Comparison of ENCODE assay signal across 18 cellular contexts in genomic region chr2:230664844-230665243, GRCh38. TPM values are rescaled to one million over a fixed set of nuclear protein-coding genes. Genes with fewer than 3 reads are reported as not detected.
A peak's percentile ranks its signal among the peaks of the same experiment; 100 is the strongest.
DNase-seq lines count a peak whose midpoint lies in the region; ATAC-seq, FAIRE-seq and TF ChIP-seq lines count a peak whose summit lies in the region.
"Had no signal": no experiment of that assay in that cellular context is flagged by ENCODE, and none has a peak within 500 bp of the region (broad histone marks: within the 10 kb centered on the region; RNA-seq: fewer than 3 reads in every experiment).

No MANE protein-coding gene starts in this region.

- H3K9me3 Mint-ChIP-seq in CD14-positive monocyte, result peaks cover 0 to 2% (median 0%) of the 10 kb centered on the region in 7 donors
- no peaks in the 10 kb centered on the region for H3K9me3 Mint-ChIP-seq in CD8-positive, alpha-beta memory T cell
- no peaks in the 10 kb centered on the region for H3K9me3 Mint-ChIP-seq in activated CD4-positive, alpha-beta memory T cell treated with anti-CD3 and anti-CD28 coated beads, Interleukin-2, amount 10 ng/mL, durations not matched to agents 7 days and 5 days
- H3K9me3 Mint-ChIP-seq: type B pancreatic cell had no signal

- no peak overlapping the region for H3K4me3 ChIP-seq in CD8-positive, alpha-beta memory T cell (ENCODE audit: low read length)
- H3K4me3 ChIP-seq in kidney (ENCODE audit: low read length in 2 of 2) (no peak overlapping the region), mammary epithelial cell (replicated peaks in 1 of 3; ENCODE audit: insufficient read depth in 1 of 3, low read depth in 2 of 3, low read length in 3 of 3) (no peak overlapping the region)
- H3K4me3 ChIP-seq: dorsolateral prefrontal cortex, prostate gland, smooth muscle cell had no signal

- no peaks in the 10 kb centered on the region for H3K36me3 ChIP-seq in CD8-positive, alpha-beta memory T cell (ENCODE audit: insufficient read depth, low read length)
- H3K36me3 ChIP-seq in kidney (ENCODE audit: control insufficient read depth in 1 of 2, insufficient read depth in 2 of 2, low read length in 2 of 2) (no peaks in the 10 kb centered on the region), mammary epithelial cell (ENCODE audit: insufficient read depth, low read length) (no peaks in the 10 kb centered on the region)
- H3K36me3 ChIP-seq: prostate gland had no signal

- no peaks in the 10 kb centered on the region for H4K20me1 ChIP-seq in mammary epithelial cell (ENCODE audit: insufficient read depth, low read length)

- intact Hi-C loops in CD14-positive monocyte (cut with micrococcal nuclease), result loop anchor here (5.0 to 10.0 kb wide), 4 partner anchors 47 to 250 kb away; partner anchors contain the start of genes CAB39 (in 2 of the 2) and SP100 (in 1 of the 2)
- intact Hi-C loops in kidney (cut with DNase I), result no loop called here
- intact Hi-C loops in mammary epithelial cell (cut with micrococcal nuclease), result loop anchor here (5.0 kb wide), 1 partner anchor 38 kb away; no protein-coding TSS in a partner anchor

- POLR2A ChIA-PET in CD8-positive, alpha-beta memory T cell (lab: Charles Lee), result no interaction called here
- POLR2A ChIA-PET in activated CD4-positive, alpha-beta memory T cell treated with anti-CD3 and anti-CD28 coated beads, Interleukin-2, amount 10 ng/mL, durations not matched to agents 7 days and 5 days (lab: Charles Lee), result interaction anchor here (1.3 to 3.1 kb wide), 7 partner anchors 8 to 129 kb away, joined by 3 to 27 read pairs (median 6); partner anchors contain the start of gene CAB39

- DNase-seq in CD14-positive monocyte (ENCODE audit: low spot score) (no peak), kidney (peak; percentile 54), mammary epithelial cell (no peak), NCI-H1436 (lab: John Stamatoyannopoulos, UW) (no peak)
- DNase-seq in CD8-positive, alpha-beta memory T cell, result no peak
- DNase-seq in activated CD4-positive, alpha-beta memory T cell treated with anti-CD3 and anti-CD28 coated beads, Interleukin-2, amount 10 ng/mL, durations not matched to agents 7 days and 5 days, result no peak
- DNase-seq: DMS153; HCEC 1CT; Karpas-422; left ventricle myocardium superior; SK-N-SH; stimulated activated naive CD4-positive, alpha-beta T cell had no signal

- H3K27me3 Mint-ChIP-seq in CD14-positive monocyte (ENCODE audit: low read depth in 3 of 3), result peaks cover 0 to 5% (median 5%) of the 10 kb centered on the region in 3 donors
- no peaks in the 10 kb centered on the region for H3K27me3 Mint-ChIP-seq in CD8-positive, alpha-beta memory T cell
- no peaks in the 10 kb centered on the region for H3K27me3 Mint-ChIP-seq in activated CD4-positive, alpha-beta memory T cell treated with anti-CD3 and anti-CD28 coated beads, Interleukin-2, amount 10 ng/mL, durations not matched to agents 7 days and 5 days

- TF ChIP-seq CTCF in CD14-positive monocyte (IDR thresholded peaks at IDR 0.05) (no peak), kidney (IDR thresholded peaks at IDR 0.05; ENCODE audit: borderline replicate concordance, extremely low read depth, insufficient read depth) (no peak), mammary epithelial cell (conservative IDR thresholded peaks at IDR 0.05 in 1 of 2, IDR thresholded peaks at IDR 0.05 in 1 of 2; ENCODE audit: extremely low read depth in 1 of 2, insufficient read depth in 1 of 2, low read depth in 1 of 2, low read length in 2 of 2) (no peak)

- H3K9ac ChIP-seq in kidney (ENCODE audit: low read length in 2 of 2), result no peak overlapping the region
- no peak overlapping the region for H3K9ac ChIP-seq in mammary epithelial cell (ENCODE audit: insufficient read depth, low read length)
- H3K9ac ChIP-seq: SK-N-SH had no signal

- FAIRE-seq in kidney (lab: Jason Lieb, UNC), result no peak

- H3K4me2 ChIP-seq in mammary epithelial cell (ENCODE audit: insufficient read depth, low read depth, low read length), result no peak overlapping the region
- H3K4me2 ChIP-seq: SK-N-SH, smooth muscle cell had no signal

- H3K27ac Mint-ChIP-seq in CD14-positive monocyte, result peak overlapping the region in 6 of 7 donors; percentile 50 to 90 (median 82)
- H3K27ac Mint-ChIP-seq in CD8-positive, alpha-beta memory T cell, result peak overlapping the region; percentile 61 to 93 (median 80)
- H3K27ac Mint-ChIP-seq in activated CD4-positive, alpha-beta memory T cell treated with anti-CD3 and anti-CD28 coated beads, Interleukin-2, amount 10 ng/mL, durations not matched to agents 7 days and 5 days, result peak overlapping the region; percentile 99
- H3K27ac Mint-ChIP-seq: type B pancreatic cell had no signal

- H3K79me2 ChIP-seq in mammary epithelial cell (ENCODE audit: insufficient read depth, low read length), result no peaks in the 10 kb centered on the region

- peaks cover 98% of the 10 kb centered on the region for H3K4me1 Mint-ChIP-seq in CD14-positive monocyte
- peaks cover 77 to 94% (median 93%) of the 10 kb centered on the region in 3 donors for H3K4me1 Mint-ChIP-seq in CD8-positive, alpha-beta memory T cell
- peaks cover 100% of the 10 kb centered on the region for H3K4me1 Mint-ChIP-seq in activated CD4-positive, alpha-beta memory T cell treated with anti-CD3 and anti-CD28 coated beads, Interleukin-2, amount 10 ng/mL, durations not matched to agents 7 days and 5 days

- in situ Hi-C loops in mammary epithelial cell (cut with MboI; ENCODE audit: low sequenced_read_pairs in 2 of 2), result no loop called here

- no peak overlapping the region for H3K27ac ChIP-seq in CD8-positive, alpha-beta memory T cell (ENCODE audit: low read depth, low read length)
- no peak overlapping the region for H3K27ac ChIP-seq in kidney (ENCODE audit: low read depth in 2 of 2, low read length in 2 of 2)
- no peak overlapping the region for H3K27ac ChIP-seq in mammary epithelial cell (ENCODE audit: insufficient read depth, low read depth, low read length)
- H3K27ac ChIP-seq: dorsolateral prefrontal cortex, prostate gland had no signal

- H3K36me3 Mint-ChIP-seq in CD14-positive monocyte, result no peaks in the 10 kb centered on the region
- H3K36me3 Mint-ChIP-seq in CD8-positive, alpha-beta memory T cell, result peaks cover 0 to 2% (median 0%) of the 10 kb centered on the region in 3 donors
- H3K36me3 Mint-ChIP-seq in activated CD4-positive, alpha-beta memory T cell treated with anti-CD3 and anti-CD28 coated beads, Interleukin-2, amount 10 ng/mL, durations not matched to agents 7 days and 5 days (ENCODE audit: low read depth), result no peaks in the 10 kb centered on the region
- H3K36me3 Mint-ChIP-seq: type B pancreatic cell had no signal

- BruUV-seq in mammary epithelial cell (replicated peaks; lab: Mats Ljungman, UMichigan), result no TSS peak

- ATAC-seq in GM19351 (IDR thresholded peaks at IDR 0.05; ENCODE audit: unreplicated experiment) (no peak), GM18520 (IDR thresholded peaks at IDR 0.05; ENCODE audit: unreplicated experiment) (no peak)

- dilution Hi-C loops in mammary epithelial cell (cut with HindIII; ENCODE audit: low sequenced_read_pairs), result no loop called here

- 94% methylated on average over 7 of the region's 7 CpGs for WGBS in mammary epithelial cell (ENCODE audit: low coverage, missing lambda C conversion rate)

- CTCF ChIA-PET in CD8-positive, alpha-beta memory T cell (lab: Charles Lee), result no interaction called here
- CTCF ChIA-PET in activated CD4-positive, alpha-beta memory T cell treated with anti-CD3 and anti-CD28 coated beads, Interleukin-2, amount 10 ng/mL, durations not matched to agents 7 days and 5 days (lab: Charles Lee), result interaction anchor here (0.9 to 1.0 kb wide), 3 partner anchors 13 to 213 kb away, joined by 3 to 4 read pairs (median 4); no protein-coding TSS in a partner anchor
- CTCF ChIA-PET in mammary epithelial cell (lab: Charles Lee; ENCODE audit: low non-redundant PET), result no interaction called here

- no peak overlapping the region for H3K4me3 Mint-ChIP-seq in CD14-positive monocyte
- peak overlapping the region in 6 of 7 donors; percentile 48 to 72 (median 66) for H3K4me3 Mint-ChIP-seq in CD8-positive, alpha-beta memory T cell
- H3K4me3 Mint-ChIP-seq in activated CD4-positive, alpha-beta memory T cell treated with anti-CD3 and anti-CD28 coated beads, Interleukin-2, amount 10 ng/mL, durations not matched to agents 7 days and 5 days, result peak overlapping the region; percentile 62
- H3K4me3 Mint-ChIP-seq: type B pancreatic cell had no signal

- H3K27me3 ChIP-seq in CD8-positive, alpha-beta memory T cell (ENCODE audit: insufficient read depth, low read length, poor library complexity, severe bottlenecking), result no peaks in the 10 kb centered on the region
- no peaks in the 10 kb centered on the region for H3K27me3 ChIP-seq in mammary epithelial cell (ENCODE audit: insufficient read depth, low read length)
- H3K27me3 ChIP-seq: dorsolateral prefrontal cortex had no signal

- H3K4me1 ChIP-seq in CD8-positive, alpha-beta memory T cell (ENCODE audit: insufficient read depth, low read length), result peaks cover 93% of the 10 kb centered on the region
- H3K4me1 ChIP-seq in kidney (ENCODE audit: control insufficient read depth in 1 of 2, insufficient read depth in 1 of 2, low read depth in 1 of 2, low read length in 2 of 2) (peaks cover 0 to 3% of the 10 kb centered on the region in 2 donors), mammary epithelial cell (ENCODE audit: insufficient read depth, low read length) (peaks cover 25% of the 10 kb centered on the region)
- H3K4me1 ChIP-seq: prostate gland had no signal

- H2AFZ ChIP-seq in mammary epithelial cell (ENCODE audit: low read depth, low read length), result no peak overlapping the region

- no peaks in the 10 kb centered on the region for H3K9me3 ChIP-seq in CD8-positive, alpha-beta memory T cell (ENCODE audit: low read length)
- H3K9me3 ChIP-seq in kidney (ENCODE audit: control insufficient read depth in 1 of 2, low read length in 2 of 2) (no peaks in the 10 kb centered on the region), mammary epithelial cell (replicated peaks; ENCODE audit: insufficient read depth, low read length) (no peaks in the 10 kb centered on the region)
- H3K9me3 ChIP-seq: prostate gland, SK-N-SH had no signal

RNA-seq across cellular contexts. Expression of gene CAB39, which starts 47.8 kb away (rescaled TPM):
- polyA plus RNA-seq in CD14-positive monocyte (10 to 100 TPM; 33.1 to 38.3 TPM), kidney (ENCODE audit: insufficient read depth, low read depth, low replicate concordance) (39.1 TPM), mammary epithelial cell (55.2 TPM)
- total RNA-seq in CD8-positive, alpha-beta memory T cell, result 100 to 1,000 TPM; 136 to 147 TPM
- 80.8 TPM for polyA plus RNA-seq in CD8-positive, alpha-beta memory T cell
- total RNA-seq in activated CD4-positive, alpha-beta memory T cell treated with anti-CD3 and anti-CD28 coated beads, Interleukin-2, amount 10 ng/mL, durations not matched to agents 7 days and 5 days, result 100 to 1,000 TPM; 156 to 161 TPM
- total RNA-seq in kidney (77.6 TPM), mammary epithelial cell (100 to 1,000 TPM in 1 of 2 donors, 10 to 100 TPM in 1; 68.3 to 115 TPM)
- 149 TPM for polyA minus RNA-seq in mammary epithelial cell

Comparison
In these comparisons a context has a peak if more than half of its experiments do, and no peak if none do; other contexts are left out.
1. H3K4me3 Mint-ChIP-seq: peak in CD8-positive, alpha-beta memory T cell (6 of 7) and activated CD4-positive, alpha-beta memory T cell treated with anti-CD3 and anti-CD28 coated beads, Interleukin-2, amount 10 ng/mL, durations not matched to agents 7 days and 5 days (single experiment); none in CD14-positive monocyte (0 of 2).
2. Peak in every context shown above with its lines, with median percentiles within 50 percentile points of each other: H3K27ac Mint-ChIP-seq.